In the genomic region with DNA sequence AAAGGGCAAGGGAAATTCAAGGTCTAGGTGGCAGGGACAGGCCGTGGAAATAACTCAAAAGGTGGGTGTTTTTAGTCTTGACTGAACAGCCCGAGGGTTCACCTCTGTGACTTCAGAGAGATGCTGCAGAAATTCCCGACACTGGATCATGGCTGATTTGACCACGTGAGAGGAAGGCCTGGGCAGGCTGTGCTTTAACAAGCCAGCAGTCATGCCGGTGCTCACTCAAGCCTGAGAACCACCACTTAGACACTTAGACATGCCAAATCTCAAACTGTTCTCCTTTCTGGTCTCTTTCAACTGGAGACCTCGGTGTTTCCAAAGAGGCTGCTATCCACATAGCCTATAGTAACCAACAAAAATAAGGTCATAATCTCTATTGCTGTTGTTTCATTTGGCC, we compare ENCODE assay signal across 23 cellular contexts. TPM values are rescaled to one million over a fixed set of nuclear protein-coding genes. Genes with fewer than 3 reads are reported as not detected.
A peak's percentile ranks its signal among the peaks of the same experiment; 100 is the strongest.
DNase-seq lines count a peak whose midpoint lies in the region; ATAC-seq and TF ChIP-seq lines count a peak whose summit lies in the region.
"Had no signal": no experiment of that assay in that cellular context is flagged by ENCODE, and none has a peak within 500 bp of the region (broad histone marks: within the 10 kb centered on the region; RNA-seq: fewer than 3 reads in every experiment).

No MANE protein-coding gene starts in this region.

- intact Hi-C loops in left ventricle myocardium superior (cut with micrococcal nuclease) (no loop called here), Right ventricle myocardium inferior (cut with DNase I) (loop anchor here (5.0 kb wide), 1 partner anchor 121 kb away; no protein-coding TSS in a partner anchor)

- ATAC-seq in left ventricle myocardium superior (peak; percentile 15), Right ventricle myocardium inferior (no peak), GM21737 (IDR thresholded peaks at IDR 0.05; ENCODE audit: unreplicated experiment) (no peak)
- ATAC-seq: GM12878, HCT116 had no signal

- TF ChIP-seq CTCF in VCaP (conservative IDR thresholded peaks at IDR 0.05): no peak
- TF ChIP-seq CTCF in mesothelial cell of epicardium (IDR thresholded peaks at IDR 0.05; ENCODE audit: unreplicated experiment): no peak

- DNase-seq in left ventricle myocardium superior: no peak
- DNase-seq in Right ventricle myocardium inferior (ENCODE audit: missing footprints): no peak
- DNase-seq in renal cortical epithelial cell (ENCODE audit: low read depth): peak; percentile 60
- DNase-seq in NCI-H1048 (lab: John Stamatoyannopoulos, UW): no peak
- no peak for DNase-seq in mesothelial cell of epicardium (ENCODE audit: low spot score in 2 of 2, unreplicated experiment in 2 of 2)
- DNase-seq: CD8-positive, alpha-beta memory T cell; EL; GM23248; NCI-H1105 treated with DMSO at 0.1 percent for 48 hours; NCI-H187; NCI-H2107; NCI-H226; NCI-H524; NCI-H82; PC-9; SJCRH30 had no signal

- H3K4me3 Mint-ChIP-seq in mesothelial cell of epicardium: no peak overlapping the region
- H3K4me3 Mint-ChIP-seq: CD8-positive, alpha-beta memory T cell had no signal

- peak overlapping the region; percentile 55; the same call in 1 of the 2 replicates for H3K27ac ChIP-seq in VCaP
- H3K27ac ChIP-seq: BLaER1 treated with 17β-estradiol and CSF1 and Interleukin-3, amounts not matched to agents 10 nM and 100 nM; GM23248; PC-9; RWPE1; SJCRH30 had no signal

- no peak overlapping the region for H3K27ac Mint-ChIP-seq in mesothelial cell of epicardium

- no peaks in the 10 kb centered on the region for H3K36me3 Mint-ChIP-seq in mesothelial cell of epicardium
- H3K36me3 Mint-ChIP-seq: CD8-positive, alpha-beta memory T cell had no signal

- peaks cover 9% of the 10 kb centered on the region for H3K27me3 Mint-ChIP-seq in mesothelial cell of epicardium (ENCODE audit: low read depth)

- peaks cover 3% of the 10 kb centered on the region for H3K4me1 Mint-ChIP-seq in mesothelial cell of epicardium
- H3K4me1 Mint-ChIP-seq: CD8-positive, alpha-beta memory T cell had no signal

- no peaks in the 10 kb centered on the region for H3K9me3 Mint-ChIP-seq in mesothelial cell of epicardium
- H3K9me3 Mint-ChIP-seq: CD8-positive, alpha-beta memory T cell had no signal

RNA-seq across cellular contexts. Expression of gene TECTB, which starts 15.4 kb away (rescaled TPM):
- total RNA-seq in left ventricle myocardium superior: not detected
- not detected for total RNA-seq in Right ventricle myocardium inferior
- total RNA-seq in renal cortical epithelial cell: not detected in 2 replicates
- not detected in 3 replicates for total RNA-seq in mesothelial cell of epicardium
- total RNA-seq: A673; CD8-positive, alpha-beta memory T cell; GM12878; GM23248; PC-9; SJCRH30 had no signal
